ENCODE assay signal across 17 cellular contexts in genomic region chr2:69577467-69578200, GRCh38.
DNase-seq lines count a peak whose midpoint lies in the region; ATAC-seq and TF ChIP-seq lines count a peak whose summit lies in the region.
"Had no signal": no experiment of that assay in that cellular context is flagged by ENCODE, and none has a peak within 500 bp of the region (broad histone marks: within the 10 kb centered on the region; RNA-seq: fewer than 3 reads in every experiment).

No MANE protein-coding gene starts in this region.

- no peaks in the 10 kb centered on the region for H3K9me3 Mint-ChIP-seq in chondrocyte (ENCODE audit: low read depth)
- no peaks in the 10 kb centered on the region for H3K9me3 Mint-ChIP-seq in naive thymus-derived CD4-positive, alpha-beta T cell
- H3K9me3 Mint-ChIP-seq in activated CD4-positive, alpha-beta memory T cell treated with anti-CD3 and anti-CD28 coated beads for 36 hours, result no peaks in the 10 kb centered on the region
- H3K9me3 Mint-ChIP-seq: H9; T-helper 1 cell treated with Interleukin-12 subunit alpha and Interleukin-12 subunit beta and Interleukin-4 antibody, amounts not matched to agents 30 μg/mL and 1 μg/mL, for 36 hours had no signal

- peak overlapping the region in 10 of 11 experiments; percentile 16 to 69 (median 37); a peak in 15 of 22 replicates for H3K4me2 ChIP-seq in BLaER1 treated with 17β-estradiol and CSF1 and Interleukin-3, amounts not matched to agents 10 nM and 100 nM

- POLR2A ChIA-PET in naive thymus-derived CD4-positive, alpha-beta T cell (lab: Charles Lee), result interaction anchor here (0.7 kb wide), 1 partner anchor 20 kb away, joined by 3 read pairs; no protein-coding TSS in a partner anchor
- POLR2A ChIA-PET in activated CD4-positive, alpha-beta memory T cell treated with anti-CD3 and anti-CD28 coated beads for 36 hours (lab: Charles Lee), result interaction anchor here (0.6 kb wide), 1 partner anchor 177 kb away, joined by 3 read pairs; no protein-coding TSS in a partner anchor

- H3K4me3 Mint-ChIP-seq in chondrocyte (ENCODE audit: unreplicated experiment), result no peak overlapping the region
- peak overlapping the region in 7 of 10 donors; percentile 0 to 71 (median 38) for H3K4me3 Mint-ChIP-seq in naive thymus-derived CD4-positive, alpha-beta T cell
- H3K4me3 Mint-ChIP-seq in activated CD4-positive, alpha-beta memory T cell treated with anti-CD3 and anti-CD28 coated beads for 36 hours, result no peak overlapping the region
- H3K4me3 Mint-ChIP-seq: H9; T-helper 1 cell treated with Interleukin-12 subunit alpha and Interleukin-12 subunit beta and Interleukin-4 antibody, amounts not matched to agents 30 μg/mL and 1 μg/mL, for 36 hours had no signal

- DNase-seq in HCEC 1CT (peak; percentile 10), chondrocyte (ENCODE audit: low spot score) (no peak), epidermal melanocyte (ENCODE audit: insufficient read length, low spot score) (no peak), vagina (ENCODE audit: extremely low spot score in 2 of 2) (no peak)
- DNase-seq in naive thymus-derived CD4-positive, alpha-beta T cell, result no peak
- DNase-seq in activated CD4-positive, alpha-beta memory T cell treated with anti-CD3 and anti-CD28 coated beads for 36 hours, result no peak
- DNase-seq: activated effector memory CD4-positive, alpha-beta T cell treated with anti-CD3 and anti-CD28 coated beads, Interleukin-2, amount 50 U/mL, for 16 hours; BE2C; GDM1; H9; NCI-H1417; NCI-H524 treated with DMSO at 0.1 percent for 48 hours; stimulated activated CD4-positive, alpha-beta T cell treated with anti-CD3 and anti-CD28 coated beads, Interleukin-1b, Interleukin-23, amount 100 ng/mL, for 48 hours had no signal

- H3K27me3 ChIP-seq in BLaER1 treated with 17β-estradiol and CSF1 and Interleukin-3, amounts not matched to agents 10 nM and 100 nM, result no peaks in the 10 kb centered on the region
- no peaks in the 10 kb centered on the region for H3K27me3 ChIP-seq in naive thymus-derived CD4-positive, alpha-beta T cell (ENCODE audit: control insufficient read depth in 2 of 2, insufficient read depth in 2 of 2, low read length in 2 of 2)
- H3K27me3 ChIP-seq in vagina, result no peaks in the 10 kb centered on the region
- H3K27me3 ChIP-seq: BE2C had no signal

- H3K36me3 Mint-ChIP-seq in chondrocyte (ENCODE audit: low read depth), result no peaks in the 10 kb centered on the region
- H3K36me3 Mint-ChIP-seq in naive thymus-derived CD4-positive, alpha-beta T cell, result peaks cover 0 to 29% (median 11%) of the 10 kb centered on the region in 5 donors
- H3K36me3 Mint-ChIP-seq in activated CD4-positive, alpha-beta memory T cell treated with anti-CD3 and anti-CD28 coated beads for 36 hours, result peaks cover 2% of the 10 kb centered on the region

- no peak overlapping the region for H3K4me3 ChIP-seq in BLaER1 treated with 17β-estradiol and CSF1 and Interleukin-3, amounts not matched to agents 10 nM and 100 nM
- no peak overlapping the region for H3K4me3 ChIP-seq in naive thymus-derived CD4-positive, alpha-beta T cell (ENCODE audit: low read length)
- no peak overlapping the region for H3K4me3 ChIP-seq in vagina

- H3K36me3 ChIP-seq in BLaER1 treated with 17β-estradiol and CSF1 and Interleukin-3, amounts not matched to agents 10 nM and 100 nM, result peaks cover 0 to 22% (median 12%) of the 10 kb centered on the region in 11 experiments; a peak in 7 of 22 replicates
- H3K36me3 ChIP-seq in naive thymus-derived CD4-positive, alpha-beta T cell (ENCODE audit: control insufficient read depth in 2 of 3, insufficient read depth in 3 of 3, low read length in 3 of 3), result no peaks in the 10 kb centered on the region
- H3K36me3 ChIP-seq in vagina, result no peaks in the 10 kb centered on the region
- H3K36me3 ChIP-seq: BE2C had no signal

- no peak for TF ChIP-seq POLR2A in vagina (IDR thresholded peaks at IDR 0.05)

- H3K9ac ChIP-seq in BLaER1 treated with 17β-estradiol and CSF1 and Interleukin-3, amounts not matched to agents 10 nM and 100 nM, result no peak overlapping the region

- peak overlapping the region; percentile 42 for H3K27ac Mint-ChIP-seq in chondrocyte (ENCODE audit: unreplicated experiment)
- peak overlapping the region in 8 of 9 donors; percentile 76 to 92 (median 86) for H3K27ac Mint-ChIP-seq in naive thymus-derived CD4-positive, alpha-beta T cell
- no peak overlapping the region for H3K27ac Mint-ChIP-seq in activated CD4-positive, alpha-beta memory T cell treated with anti-CD3 and anti-CD28 coated beads for 36 hours
- H3K27ac Mint-ChIP-seq: T-helper 1 cell treated with Interleukin-12 subunit alpha and Interleukin-12 subunit beta and Interleukin-4 antibody, amounts not matched to agents 30 μg/mL and 1 μg/mL, for 36 hours had no signal

- H4K20me1 ChIP-seq in BLaER1 treated with 17β-estradiol and CSF1 and Interleukin-3, amounts not matched to agents 10 nM and 100 nM, result peaks cover 0 to 100% (median 13%) of the 10 kb centered on the region in 11 experiments; a peak in 12 of 22 replicates

- H3K4me1 ChIP-seq in BLaER1 treated with 17β-estradiol and CSF1 and Interleukin-3, amounts not matched to agents 10 nM and 100 nM, result peaks cover 32 to 92% (median 52%) of the 10 kb centered on the region in 10 experiments
- H3K4me1 ChIP-seq in naive thymus-derived CD4-positive, alpha-beta T cell (ENCODE audit: control insufficient read depth in 2 of 2, insufficient read depth in 2 of 2, low read length in 2 of 2), result peaks cover 23 to 65% of the 10 kb centered on the region in 2 donors
- H3K4me1 ChIP-seq in vagina, result peaks cover 28% of the 10 kb centered on the region
- H3K4me1 ChIP-seq: BE2C had no signal

- H3K4me1 Mint-ChIP-seq in chondrocyte (ENCODE audit: low read depth), result peaks cover 69% of the 10 kb centered on the region
- H3K4me1 Mint-ChIP-seq in naive thymus-derived CD4-positive, alpha-beta T cell, result peaks cover 50 to 94% (median 87%) of the 10 kb centered on the region in 7 donors
- peaks cover 68% of the 10 kb centered on the region for H3K4me1 Mint-ChIP-seq in activated CD4-positive, alpha-beta memory T cell treated with anti-CD3 and anti-CD28 coated beads for 36 hours (ENCODE audit: low read depth)

- peaks cover 0 to 4% (median 0%) of the 10 kb centered on the region in 11 experiments; a peak in 1 of 22 replicates for H3K9me3 ChIP-seq in BLaER1 treated with 17β-estradiol and CSF1 and Interleukin-3, amounts not matched to agents 10 nM and 100 nM (replicated peaks in 1 of 11)
- H3K9me3 ChIP-seq in naive thymus-derived CD4-positive, alpha-beta T cell (ENCODE audit: control insufficient read depth in 2 of 3, low read length in 3 of 3), result no peaks in the 10 kb centered on the region
- no peaks in the 10 kb centered on the region for H3K9me3 ChIP-seq in vagina
- H3K9me3 ChIP-seq: BE2C had no signal

- CTCF ChIA-PET in naive thymus-derived CD4-positive, alpha-beta T cell (lab: Charles Lee), result interaction anchor here (1.0 to 2.0 kb wide), 2 partner anchors 12 to 136 kb away, joined by 3 to 12 read pairs; no protein-coding TSS in a partner anchor
- CTCF ChIA-PET in activated CD4-positive, alpha-beta memory T cell treated with anti-CD3 and anti-CD28 coated beads for 36 hours (lab: Charles Lee), result interaction anchor here (0.9 to 13.6 kb wide), 2 partner anchors 15 to 147 kb away, joined by 3 to 175 read pairs; no protein-coding TSS in a partner anchor

- no peak for TF ChIP-seq CTCF in chondrocyte (IDR thresholded peaks at IDR 0.05)
- no peak for TF ChIP-seq CTCF in vagina (IDR thresholded peaks at IDR 0.05)

- H3K27me3 Mint-ChIP-seq in chondrocyte (ENCODE audit: low read depth), result no peaks in the 10 kb centered on the region
- no peaks in the 10 kb centered on the region for H3K27me3 Mint-ChIP-seq in naive thymus-derived CD4-positive, alpha-beta T cell
- H3K27me3 Mint-ChIP-seq in activated CD4-positive, alpha-beta memory T cell treated with anti-CD3 and anti-CD28 coated beads for 36 hours, result no peaks in the 10 kb centered on the region

- intact Hi-C loops in naive thymus-derived CD4-positive, alpha-beta T cell (cut with micrococcal nuclease), result no loop called here
- intact Hi-C loops in activated CD4-positive, alpha-beta memory T cell treated with anti-CD3 and anti-CD28 coated beads for 36 hours (cut with micrococcal nuclease), result loop anchor here (5.0 kb wide), 1 partner anchor 115 kb away; no protein-coding TSS in a partner anchor
- intact Hi-C loops in vagina (cut with DNase I), result no loop called here

- ATAC-seq in naive thymus-derived CD4-positive, alpha-beta T cell, result peak; percentile 4
- ATAC-seq in GM21360 (IDR thresholded peaks at IDR 0.05; ENCODE audit: unreplicated experiment), result no peak

- H3K27ac ChIP-seq in BLaER1 treated with 17β-estradiol and CSF1 and Interleukin-3, amounts not matched to agents 10 nM and 100 nM, result no peak overlapping the region
- H3K27ac ChIP-seq in naive thymus-derived CD4-positive, alpha-beta T cell (ENCODE audit: low read depth, low read length), result peak overlapping the region; percentile 51
- H3K27ac ChIP-seq in vagina, result no peak overlapping the region
- H3K27ac ChIP-seq: epithelial cell of prostate had no signal

Comparison
In these comparisons a context has a peak if more than half of its experiments do, and no peak if none do; other contexts are left out.
1. H3K4me3 Mint-ChIP-seq: peak in naive thymus-derived CD4-positive, alpha-beta T cell (7 of 10); none in chondrocyte (single experiment) and activated CD4-positive, alpha-beta memory T cell treated with anti-CD3 and anti-CD28 coated beads for 36 hours (single experiment).